8 cellular contexts compared by ENCODE assay signal in the genomic region with DNA sequence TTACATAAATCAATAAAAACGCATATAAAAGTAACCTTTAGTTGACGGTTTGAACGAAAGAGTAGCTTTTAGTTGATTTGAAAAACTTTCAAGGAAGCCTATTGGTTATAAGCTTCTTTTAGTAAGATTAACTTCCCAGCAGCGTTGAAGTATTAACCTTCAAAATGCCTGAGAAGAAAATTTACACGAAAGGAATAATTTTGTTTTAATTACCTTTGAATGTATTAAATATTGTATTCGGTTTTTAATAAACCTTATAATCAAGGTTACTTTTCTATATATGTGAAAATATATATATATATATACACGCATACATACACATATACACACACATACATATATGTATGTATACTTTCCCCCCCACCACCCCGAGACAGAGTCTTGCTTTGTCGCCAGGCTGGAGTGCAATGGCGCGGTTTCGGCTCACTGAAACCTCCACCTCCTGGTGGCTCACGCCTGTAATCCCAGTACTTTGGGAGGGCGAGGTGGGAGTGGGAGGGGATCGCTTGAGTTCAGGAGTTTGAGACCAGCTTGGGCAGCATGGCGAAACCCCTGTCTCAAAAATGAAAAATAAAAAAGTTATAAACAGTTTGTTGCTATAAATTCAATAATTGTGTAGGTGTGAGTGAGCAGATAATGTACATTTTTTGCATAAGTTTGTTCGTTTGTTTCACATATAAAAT. TPM values are rescaled to one million over a fixed set of nuclear protein-coding genes. Genes with fewer than 3 reads are reported as not detected.
DNase-seq lines count a peak whose midpoint lies in the region; ATAC-seq and TF ChIP-seq lines count a peak whose summit lies in the region.

No MANE protein-coding gene starts in this region.

- H3K36me3 Mint-ChIP-seq in activated CD4-positive, alpha-beta memory T cell treated with anti-CD3 and anti-CD28 coated beads, Interleukin-2, amount 10 ng/mL, durations not matched to agents 7 days and 5 days (ENCODE audit: low read depth): no peaks in the 10 kb centered on the region
- no peaks in the 10 kb centered on the region for H3K36me3 Mint-ChIP-seq in endothelial cell (ENCODE audit: low read depth, unreplicated experiment)

- H3K4me1 Mint-ChIP-seq in activated CD4-positive, alpha-beta memory T cell treated with anti-CD3 and anti-CD28 coated beads, Interleukin-2, amount 10 ng/mL, durations not matched to agents 7 days and 5 days: peaks cover 22% of the 10 kb centered on the region
- H3K4me1 Mint-ChIP-seq in endothelial cell (ENCODE audit: unreplicated experiment): peaks cover 5% of the 10 kb centered on the region

- peak overlapping the region; percentile 91 for H3K4me3 Mint-ChIP-seq in activated CD4-positive, alpha-beta memory T cell treated with anti-CD3 and anti-CD28 coated beads, Interleukin-2, amount 10 ng/mL, durations not matched to agents 7 days and 5 days
- peak overlapping the region; percentile 93 for H3K4me3 Mint-ChIP-seq in endothelial cell (ENCODE audit: unreplicated experiment)

- CTCF ChIA-PET in activated CD4-positive, alpha-beta memory T cell treated with anti-CD3 and anti-CD28 coated beads, Interleukin-2, amount 10 ng/mL, durations not matched to agents 7 days and 5 days (lab: Charles Lee): interaction anchor here (0.5 to 2.7 kb wide), 26 partner anchors 10 to 485 kb away, joined by 3 to 19 read pairs (median 4); partner anchors contain the start of genes CUL1 and EZH2

- no peaks in the 10 kb centered on the region for H3K9me3 Mint-ChIP-seq in activated CD4-positive, alpha-beta memory T cell treated with anti-CD3 and anti-CD28 coated beads, Interleukin-2, amount 10 ng/mL, durations not matched to agents 7 days and 5 days
- no peaks in the 10 kb centered on the region for H3K9me3 Mint-ChIP-seq in endothelial cell (ENCODE audit: unreplicated experiment)

- peak; percentile 30 for TF ChIP-seq CTCF in endothelial cell (IDR thresholded peaks at IDR 0.05; ENCODE audit: unreplicated experiment)

- peak overlapping the region; percentile 91 for H3K27ac Mint-ChIP-seq in activated CD4-positive, alpha-beta memory T cell treated with anti-CD3 and anti-CD28 coated beads, Interleukin-2, amount 10 ng/mL, durations not matched to agents 7 days and 5 days
- H3K27ac Mint-ChIP-seq in endothelial cell (ENCODE audit: unreplicated experiment): peak overlapping the region; percentile 72

- no peaks in the 10 kb centered on the region for H3K27me3 Mint-ChIP-seq in activated CD4-positive, alpha-beta memory T cell treated with anti-CD3 and anti-CD28 coated beads, Interleukin-2, amount 10 ng/mL, durations not matched to agents 7 days and 5 days
- H3K27me3 Mint-ChIP-seq in endothelial cell (ENCODE audit: unreplicated experiment): no peaks in the 10 kb centered on the region

- peak; percentile 73 for DNase-seq in A172 (ENCODE audit: low spot score)
- peak; percentile 77 for DNase-seq in NCI-H774 (lab: John Stamatoyannopoulos, UW)
- peak; percentile 70 for DNase-seq in activated CD4-positive, alpha-beta memory T cell treated with anti-CD3 and anti-CD28 coated beads, Interleukin-2, amount 10 ng/mL, durations not matched to agents 7 days and 5 days
- DNase-seq in endothelial cell (ENCODE audit: low spot score): peak; percentile 75
- DNase-seq in mucosa of gallbladder (ENCODE audit: low spot score): peak; percentile 30
- DNase-seq in stimulated activated CD8-positive, alpha-beta memory T cell treated with anti-CD3 and anti-CD28 coated beads, Interleukin-4, amount 100 ng/mL, for 48 hours: peak; percentile 72

- POLR2A ChIA-PET in activated CD4-positive, alpha-beta memory T cell treated with anti-CD3 and anti-CD28 coated beads, Interleukin-2, amount 10 ng/mL, durations not matched to agents 7 days and 5 days (lab: Charles Lee): interaction anchor here (0.6 to 2.9 kb wide), 37 partner anchors 8 to 382 kb away, joined by 3 to 59 read pairs (median 4); partner anchors contain the start of genes CUL1, EZH2, ZNF282 and ZNF425

- ATAC-seq in GM18907 (IDR thresholded peaks at IDR 0.05; ENCODE audit: unreplicated experiment): peak; percentile 52
- ATAC-seq in HG03565 (IDR thresholded peaks at IDR 0.05; ENCODE audit: unreplicated experiment): peak; percentile 30

RNA-seq across cellular contexts. Expression of gene EZH2, which starts 57.6 kb away (rescaled TPM):
- total RNA-seq in A172 (2014; rRNA removed; shearing (Covaris generic)): 35.4 and 39.5 TPM in 2 replicates
- 10 to 100 TPM; 87.7 to 88.4 TPM for total RNA-seq in activated CD4-positive, alpha-beta memory T cell treated with anti-CD3 and anti-CD28 coated beads, Interleukin-2, amount 10 ng/mL, durations not matched to agents 7 days and 5 days
- total RNA-seq in endothelial cell (ENCODE audit: unreplicated experiment) (37.5 TPM), mucosa of gallbladder (3.7 TPM)

Comparison
In these comparisons a context has a peak if more than half of its experiments do, and no peak if none do; other contexts are left out.
1. Peak in every context shown above with its lines: DNase-seq and ATAC-seq.